In the genomic region with DNA sequence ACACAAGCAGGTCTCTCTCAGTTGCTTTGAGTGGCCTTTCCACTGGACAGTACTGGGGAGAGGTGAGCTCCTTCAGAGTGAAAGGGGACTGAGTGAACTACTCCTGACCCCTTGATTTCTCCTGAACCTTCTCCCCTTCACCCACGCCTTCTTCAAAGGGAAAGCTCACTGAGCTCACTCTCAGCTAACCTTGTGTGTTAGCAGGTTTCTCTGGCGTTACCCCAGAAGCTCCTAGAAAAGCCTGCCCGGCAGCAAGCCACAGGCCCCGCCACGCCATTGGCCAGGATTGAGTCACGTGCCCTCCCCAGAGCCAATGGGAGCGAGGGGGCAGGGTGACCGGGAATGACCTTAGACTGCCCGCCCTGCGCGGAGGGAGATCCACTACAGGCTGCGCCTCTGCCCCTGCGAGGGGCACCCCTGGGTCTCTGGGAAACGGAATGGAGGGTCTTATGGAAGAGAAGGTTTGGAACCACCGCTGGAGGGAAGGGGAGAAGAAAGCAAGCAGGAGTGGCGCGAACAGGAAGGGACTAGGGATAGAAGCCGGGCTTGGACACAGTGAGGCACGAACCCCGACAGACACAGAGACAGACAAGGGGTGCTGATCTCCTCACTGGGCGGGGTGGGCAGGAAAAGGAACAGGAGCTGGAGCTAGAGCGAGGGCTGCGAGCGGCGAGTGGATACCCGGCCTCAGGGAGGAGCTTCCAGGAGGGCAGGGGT, we compare ENCODE assay signal across 8 cellular contexts. TPM values are rescaled to one million over a fixed set of nuclear protein-coding genes. Genes with fewer than 3 reads are reported as not detected.
DNase-seq lines count a peak whose midpoint lies in the region; ATAC-seq and TF ChIP-seq lines count a peak whose summit lies in the region.

No MANE protein-coding gene starts in this region.

- no peaks in the 10 kb centered on the region for H4K20me1 ChIP-seq in fibroblast of lung (ENCODE audit: control insufficient read depth, extremely low read depth, insufficient read depth, low read length)

- peak overlapping the region; percentile 75 for H3K27ac ChIP-seq in CD8-positive, alpha-beta T cell (ENCODE audit: low read depth, low read length)
- H3K27ac ChIP-seq in Peyer's patch, result peak overlapping the region; percentile 76 to 84 (median 80)
- H3K27ac ChIP-seq in fibroblast of lung (ENCODE audit: insufficient read depth, low read length), result peak overlapping the region; percentile 55
- peak overlapping the region; percentile 79 for H3K27ac ChIP-seq in naive thymus-derived CD4-positive, alpha-beta T cell (ENCODE audit: low read depth, low read length)

- DNase-seq in CD8-positive, alpha-beta T cell, result peak; percentile 71 to 91 (median 80)
- DNase-seq in Peyer's patch (peak; percentile 95 to 98 (median 97)), fibroblast of lung (ENCODE audit: low read depth in 2 of 2) (peak; percentile 78 to 85)
- peak; percentile 71 to 91 (median 79) for DNase-seq in naive thymus-derived CD4-positive, alpha-beta T cell
- DNase-seq in stimulated activated naive B cell treated with anti-CD40 and anti-IgM and Interleukin-4, amounts not matched to agents 10 μg/mL and 1 μg/mL and 100 μg/mL, for 72 hours, result peak; percentile 83

- intact Hi-C loops in CD8-positive, alpha-beta T cell (cut with DNase I, micrococcal nuclease), result loop anchor here (1.0 to 5.0 kb wide), 3 partner anchors 16 to 136 kb away; a partner anchor contains a TSS
- intact Hi-C loops in naive thymus-derived CD4-positive, alpha-beta T cell (cut with micrococcal nuclease), result loop anchor here (1.0 kb wide), 4 partner anchors 16 to 137 kb away; a partner anchor contains a TSS

- peak overlapping the region; percentile 39 for H3K9ac ChIP-seq in fibroblast of lung (ENCODE audit: insufficient read depth, low read length)

- POLR2A ChIA-PET in CD8-positive, alpha-beta T cell (lab: Charles Lee), result interaction anchor here (0.8 to 3.2 kb wide), 7 partner anchors 10 to 57 kb away, joined by 3 to 11 read pairs (median 5); a partner anchor contains a TSS
- POLR2A ChIA-PET in naive thymus-derived CD4-positive, alpha-beta T cell (lab: Charles Lee), result interaction anchor here (0.8 to 2.5 kb wide), 6 partner anchors 16 to 212 kb away, joined by 3 to 29 read pairs (median 4); a partner anchor contains a TSS

- H3K36me3 Mint-ChIP-seq in CD8-positive, alpha-beta T cell, result peaks cover 36% of the 10 kb centered on the region
- H3K36me3 Mint-ChIP-seq in activated T-helper 17 cell treated with anti-CD3 and anti-CD28 coated beads, Interleukin-2, amount 50 U/mL, for 72 hours (ENCODE audit: low read depth), result peaks cover 45% of the 10 kb centered on the region
- H3K36me3 Mint-ChIP-seq in naive thymus-derived CD4-positive, alpha-beta T cell, result peaks cover 0 to 13% (median 3%) of the 10 kb centered on the region in 5 donors
- H3K36me3 Mint-ChIP-seq in stimulated activated naive B cell treated with anti-CD40 and anti-IgM and Interleukin-4, amounts not matched to agents 10 μg/mL and 1 μg/mL and 100 μg/mL, for 72 hours, result peaks cover 4 to 32% of the 10 kb centered on the region in 2 donors

- H3K27me3 ChIP-seq in CD8-positive, alpha-beta T cell (ENCODE audit: insufficient read depth, low read length), result no peaks in the 10 kb centered on the region
- H3K27me3 ChIP-seq in Peyer's patch (no peaks in the 10 kb centered on the region), fibroblast of lung (ENCODE audit: control insufficient read depth, insufficient read depth, low read length) (no peaks in the 10 kb centered on the region)
- H3K27me3 ChIP-seq in naive thymus-derived CD4-positive, alpha-beta T cell (ENCODE audit: control insufficient read depth in 2 of 2, insufficient read depth in 2 of 2, low read length in 2 of 2), result no peaks in the 10 kb centered on the region

- peaks cover 2% of the 10 kb centered on the region for H3K36me3 ChIP-seq in CD8-positive, alpha-beta T cell (ENCODE audit: insufficient read depth, low read length)
- peaks cover 0 to 9% (median 0%) of the 10 kb centered on the region in 3 donors for H3K36me3 ChIP-seq in Peyer's patch
- no peaks in the 10 kb centered on the region for H3K36me3 ChIP-seq in fibroblast of lung (ENCODE audit: control insufficient read depth, insufficient read depth, low read length)
- H3K36me3 ChIP-seq in naive thymus-derived CD4-positive, alpha-beta T cell (ENCODE audit: control insufficient read depth in 2 of 3, insufficient read depth in 3 of 3, low read length in 3 of 3), result peaks cover 0 to 25% (median 0%) of the 10 kb centered on the region in 3 experiments

- no peaks in the 10 kb centered on the region for H3K9me3 Mint-ChIP-seq in CD8-positive, alpha-beta T cell
- H3K9me3 Mint-ChIP-seq in activated T-helper 17 cell treated with anti-CD3 and anti-CD28 coated beads, Interleukin-2, amount 50 U/mL, for 72 hours, result no peaks in the 10 kb centered on the region
- no peaks in the 10 kb centered on the region for H3K9me3 Mint-ChIP-seq in naive thymus-derived CD4-positive, alpha-beta T cell
- no peaks in the 10 kb centered on the region for H3K9me3 Mint-ChIP-seq in stimulated activated naive B cell treated with anti-CD40 and anti-IgM and Interleukin-4, amounts not matched to agents 10 μg/mL and 1 μg/mL and 100 μg/mL, for 72 hours

- H3K27ac Mint-ChIP-seq in CD8-positive, alpha-beta T cell, result peak overlapping the region; percentile 97
- H3K27ac Mint-ChIP-seq in activated T-helper 17 cell treated with anti-CD3 and anti-CD28 coated beads, Interleukin-2, amount 50 U/mL, for 72 hours, result peak overlapping the region; percentile 92
- H3K27ac Mint-ChIP-seq in naive thymus-derived CD4-positive, alpha-beta T cell, result peak overlapping the region; percentile 89 to 99 (median 98)
- peak overlapping the region; percentile 96 for H3K27ac Mint-ChIP-seq in stimulated activated naive B cell treated with anti-CD40 and anti-IgM and Interleukin-4, amounts not matched to agents 10 μg/mL and 1 μg/mL and 100 μg/mL, for 72 hours

- H3K4me3 ChIP-seq in CD8-positive, alpha-beta T cell (ENCODE audit: low read depth, low read length), result peak overlapping the region; percentile 86
- peak overlapping the region; percentile 46 to 72 (median 63) for H3K4me3 ChIP-seq in Peyer's patch
- peak overlapping the region; percentile 53 to 81 (median 72) for H3K4me3 ChIP-seq in fibroblast of lung (replicated peaks in 1 of 4; ENCODE audit: control extremely low read depth in 1 of 4, insufficient read depth in 1 of 4, low read depth in 3 of 4, low read length in 4 of 4)
- H3K4me3 ChIP-seq in naive thymus-derived CD4-positive, alpha-beta T cell (ENCODE audit: low read length), result peak overlapping the region; percentile 83

- H3K4me1 Mint-ChIP-seq in CD8-positive, alpha-beta T cell (ENCODE audit: low read depth), result peaks cover 23% of the 10 kb centered on the region
- peaks cover 9% of the 10 kb centered on the region for H3K4me1 Mint-ChIP-seq in activated T-helper 17 cell treated with anti-CD3 and anti-CD28 coated beads, Interleukin-2, amount 50 U/mL, for 72 hours
- peaks cover 16 to 24% (median 21%) of the 10 kb centered on the region in 7 donors for H3K4me1 Mint-ChIP-seq in naive thymus-derived CD4-positive, alpha-beta T cell
- peaks cover 9 to 10% of the 10 kb centered on the region in 2 donors for H3K4me1 Mint-ChIP-seq in stimulated activated naive B cell treated with anti-CD40 and anti-IgM and Interleukin-4, amounts not matched to agents 10 μg/mL and 1 μg/mL and 100 μg/mL, for 72 hours

- peak; percentile 98 for ATAC-seq in CD8-positive, alpha-beta T cell
- peak; percentile 90 for ATAC-seq in GM19452 (IDR thresholded peaks at IDR 0.05; ENCODE audit: unreplicated experiment)
- peak; percentile 44 for ATAC-seq in HG03575 (IDR thresholded peaks at IDR 0.05; ENCODE audit: extremely low read depth, insufficient number of reproducible peaks, low FRiP score, unreplicated experiment)
- peak; percentile 100 for ATAC-seq in activated T-helper 17 cell treated with anti-CD3 and anti-CD28 coated beads, Interleukin-2, amount 50 U/mL, for 72 hours (replicated peaks)
- peak; percentile 98 for ATAC-seq in naive thymus-derived CD4-positive, alpha-beta T cell
- peak; percentile 99 for ATAC-seq in stimulated activated naive B cell treated with anti-CD40 and anti-IgM and Interleukin-4, amounts not matched to agents 10 μg/mL and 1 μg/mL and 100 μg/mL, for 72 hours (replicated peaks)

- TF ChIP-seq POLR2A in Peyer's patch (IDR thresholded peaks at IDR 0.05), result peak; percentile 68 to 75

- peak overlapping the region; percentile 99 for H3K4me3 Mint-ChIP-seq in CD8-positive, alpha-beta T cell
- peak overlapping the region; percentile 88 for H3K4me3 Mint-ChIP-seq in activated T-helper 17 cell treated with anti-CD3 and anti-CD28 coated beads, Interleukin-2, amount 50 U/mL, for 72 hours
- H3K4me3 Mint-ChIP-seq in naive thymus-derived CD4-positive, alpha-beta T cell, result peak overlapping the region; percentile 90 to 100 (median 98)
- H3K4me3 Mint-ChIP-seq in stimulated activated naive B cell treated with anti-CD40 and anti-IgM and Interleukin-4, amounts not matched to agents 10 μg/mL and 1 μg/mL and 100 μg/mL, for 72 hours, result peak overlapping the region; percentile 83 to 93

- peak overlapping the region; percentile 76 for H3K4me2 ChIP-seq in fibroblast of lung (ENCODE audit: extremely low read depth, insufficient read depth, low read length)

- no peaks in the 10 kb centered on the region for H3K27me3 Mint-ChIP-seq in CD8-positive, alpha-beta T cell (ENCODE audit: low read depth)
- H3K27me3 Mint-ChIP-seq in activated T-helper 17 cell treated with anti-CD3 and anti-CD28 coated beads, Interleukin-2, amount 50 U/mL, for 72 hours, result no peaks in the 10 kb centered on the region
- H3K27me3 Mint-ChIP-seq in naive thymus-derived CD4-positive, alpha-beta T cell, result no peaks in the 10 kb centered on the region
- no peaks in the 10 kb centered on the region for H3K27me3 Mint-ChIP-seq in stimulated activated naive B cell treated with anti-CD40 and anti-IgM and Interleukin-4, amounts not matched to agents 10 μg/mL and 1 μg/mL and 100 μg/mL, for 72 hours

- H3K9me3 ChIP-seq in CD8-positive, alpha-beta T cell (ENCODE audit: low read length), result no peaks in the 10 kb centered on the region
- H3K9me3 ChIP-seq in Peyer's patch (no peaks in the 10 kb centered on the region), fibroblast of lung (ENCODE audit: control insufficient read depth, insufficient read depth, low read depth, low read length) (no peaks in the 10 kb centered on the region)
- no peaks in the 10 kb centered on the region for H3K9me3 ChIP-seq in naive thymus-derived CD4-positive, alpha-beta T cell (ENCODE audit: control insufficient read depth in 2 of 3, low read length in 3 of 3)

- CTCF ChIA-PET in CD8-positive, alpha-beta T cell (lab: Charles Lee), result interaction anchor here (0.6 to 2.0 kb wide), 5 partner anchors 10 to 190 kb away, joined by 3 to 6 read pairs (median 4); no protein-coding TSS in a partner anchor
- CTCF ChIA-PET in naive thymus-derived CD4-positive, alpha-beta T cell (lab: Charles Lee), result interaction anchor here (0.7 to 1.4 kb wide), 2 partner anchors 10 to 15 kb away, joined by 3 to 5 read pairs; no protein-coding TSS in a partner anchor

- no peak for TF ChIP-seq CTCF in CD8-positive, alpha-beta T cell (IDR thresholded peaks at IDR 0.05)
- no peak for TF ChIP-seq CTCF in Peyer's patch (IDR thresholded peaks at IDR 0.05)
- no peak for TF ChIP-seq CTCF in fibroblast of lung (conservative IDR thresholded peaks at IDR 0.05 in 1 of 2, IDR thresholded peaks at IDR 0.05 in 1 of 2; ENCODE audit: low read depth in 1 of 2, low read length in 2 of 2)

- H2AFZ ChIP-seq in fibroblast of lung (ENCODE audit: low read length), result peak overlapping the region; percentile 83

- H3K4me1 ChIP-seq in CD8-positive, alpha-beta T cell (ENCODE audit: insufficient read depth, low read length), result peaks cover 11% of the 10 kb centered on the region
- H3K4me1 ChIP-seq in Peyer's patch (peaks cover 0 to 18% (median 3%) of the 10 kb centered on the region in 4 donors), fibroblast of lung (ENCODE audit: control insufficient read depth, extremely low read depth, insufficient read depth, low read length) (no peaks in the 10 kb centered on the region)
- peaks cover 6 to 13% of the 10 kb centered on the region in 2 donors for H3K4me1 ChIP-seq in naive thymus-derived CD4-positive, alpha-beta T cell (ENCODE audit: control insufficient read depth in 2 of 2, insufficient read depth in 2 of 2, low read length in 2 of 2)

- H3K79me2 ChIP-seq in fibroblast of lung (ENCODE audit: control insufficient read depth, insufficient read depth, low read length), result no peaks in the 10 kb centered on the region

RNA-seq across cellular contexts. Expression of a gene that starts 17.4 kb away (rescaled TPM):
- 100 to 1,000 TPM; 246 to 262 TPM for total RNA-seq in CD8-positive, alpha-beta T cell
- total RNA-seq in Peyer's patch, result 100 to 1,000 TPM; 123 to 361 (median 213) TPM
- 100 to 1,000 TPM; 117 to 179 TPM for total RNA-seq in activated T-helper 17 cell treated with anti-CD3 and anti-CD28 coated beads, Interleukin-2, amount 50 U/mL, for 72 hours
- 30.8 and 43.1 TPM in 2 replicates for total RNA-seq in fibroblast of lung
- 39.9 and 41.4 TPM in 2 replicates for polyA plus RNA-seq in fibroblast of lung
- 40.8 and 43.5 TPM in 2 replicates for polyA plus RNA-seq in fibroblast of lung (2012)
- 145 and 250 TPM in 2 replicates for polyA minus RNA-seq in fibroblast of lung (ENCODE audit: low replicate concordance)
- 100 to 1,000 TPM; 131 to 273 (median 177) TPM for total RNA-seq in naive thymus-derived CD4-positive, alpha-beta T cell
- polyA plus RNA-seq in naive thymus-derived CD4-positive, alpha-beta T cell, result 100 to 1,000 TPM in 1 of 2 donors, 10 to 100 TPM in 1; 57.8 to 104 TPM

RNA-seq across cellular contexts. Expression of a gene that starts 57.3 kb away (rescaled TPM):
- 10 to 100 TPM; 35.2 to 38.7 TPM for total RNA-seq in CD8-positive, alpha-beta T cell
- total RNA-seq in Peyer's patch, result 10 to 100 TPM; 10.9 to 29.4 (median 21.6) TPM
- 10 to 100 TPM; 40.3 to 43.9 TPM for total RNA-seq in activated T-helper 17 cell treated with anti-CD3 and anti-CD28 coated beads, Interleukin-2, amount 50 U/mL, for 72 hours
- total RNA-seq in fibroblast of lung, result 0.99 and 1.0 TPM in 2 replicates
- polyA plus RNA-seq in fibroblast of lung, result 0.72 and 1.0 TPM in 2 replicates
- 0.84 and 0.97 TPM in 2 replicates for polyA plus RNA-seq in fibroblast of lung (2012)
- 1.1 and 3.3 TPM in 2 replicates for polyA minus RNA-seq in fibroblast of lung (ENCODE audit: low replicate concordance)
- total RNA-seq in naive thymus-derived CD4-positive, alpha-beta T cell, result 10 to 100 TPM; 29.5 to 45.4 (median 36.8) TPM
- polyA plus RNA-seq in naive thymus-derived CD4-positive, alpha-beta T cell, result 10 to 100 TPM in 1 of 2 donors, 1 to 10 TPM in 1; 5.1 to 16.3 TPM

Comparison
In these comparisons a context has a peak if more than half of its experiments do, and no peak if none do; other contexts are left out.
1. Peak in every context shown above with its lines: DNase-seq, ATAC-seq, H3K4me3 ChIP-seq and H3K27ac ChIP-seq.
2. ATAC-seq: peak in every context shown above with its lines; median percentile 100 in activated T-helper 17 cell treated with anti-CD3 and anti-CD28 coated beads, Interleukin-2, amount 50 U/mL, for 72 hours; 99 in stimulated activated naive B cell treated with anti-CD40 and anti-IgM and Interleukin-4, amounts not matched to agents 10 μg/mL and 1 μg/mL and 100 μg/mL, for 72 hours; 98 in CD8-positive, alpha-beta T cell; 98 in naive thymus-derived CD4-positive, alpha-beta T cell; 90 in GM19452; 44 in HG03575.